ENCODE assay signal across 23 cellular contexts in genomic region chr4:74855879-74856278, GRCh38.
"Had no signal": no experiment of that assay in that cellular context is flagged by ENCODE, and none has a peak within 500 bp of the region (broad histone marks: within the 10 kb centered on the region; RNA-seq: fewer than 3 reads in every experiment).

No MANE protein-coding gene starts in this region.

- H3K9me3 ChIP-seq: testis, vagina had no signal

- H3K27me3 ChIP-seq: brain microvascular endothelial cell, esophagus squamous epithelium, heart right ventricle, left lung, sigmoid colon, spleen, testis, vagina had no signal

- H3K4me3 ChIP-seq: esophagus squamous epithelium, heart right ventricle, left lung, lung, sigmoid colon, spleen, testis, vagina had no signal

- H3K36me3 ChIP-seq: brain microvascular endothelial cell, esophagus squamous epithelium, heart right ventricle, left lung, sigmoid colon, spleen, vagina had no signal

- DNase-seq: activated CD4-positive, alpha-beta T cell treated with anti-CD3 and anti-CD28 coated beads, Interleukin-2, amount 50 U/mL, for 4 hours; activated CD8-positive, alpha-beta memory T cell treated with anti-CD3 and anti-CD28 coated beads for 24 hours; activated CD8-positive, alpha-beta memory T cell treated with anti-CD3 and anti-CD28 coated beads, Interleukin-2, amount 50 U/mL, for 4 hours; activated T-cell treated with anti-CD3 and anti-CD28 coated beads, Interleukin-2, amount 50 U/mL, for 24 hours; aorta; brain microvascular endothelial cell; effector memory CD4-positive, alpha-beta T cell; esophagus squamous epithelium; heart right ventricle; left lung; natural killer cell; retina; sigmoid colon; spleen; stimulated activated CD4-positive, alpha-beta T cell treated with anti-CD3 and anti-CD28 coated beads, Interleukin-4, amount 100 ng/mL, for 1 hour; stimulated activated naive CD4-positive, alpha-beta T cell; T1000; testis had no signal

- ATAC-seq: activated naive CD4-positive, alpha-beta T cell treated with anti-CD3 and anti-CD28 coated beads, Interleukin-2, amount 50 U/mL, for 72 hours; activated T-helper 17 cell treated with anti-CD3 and anti-CD28 coated beads, Interleukin-2, amount 50 U/mL, for 72 hours; heart right ventricle; left lung; natural killer cell; WTC11 had no signal

- H3K4me1 ChIP-seq: esophagus squamous epithelium, heart right ventricle, left lung, sigmoid colon, spleen, testis, vagina had no signal

- H3K27ac ChIP-seq: brain microvascular endothelial cell, esophagus squamous epithelium, heart right ventricle, left lung, sigmoid colon, spleen, testis, vagina had no signal
